Comparison of ENCODE assay signal across 1 cellular context in genomic region chr9:71355884-71356283, GRCh38.
TF ChIP-seq lines count a peak whose summit lies in the region.

No MANE protein-coding gene starts in this region.

TF ChIP-seq in GM23338, 12 proteins besides CTCF, POLR2A, EP300 and RAD21 (continued from another document):
- TF ChIP-seq REST (IDR thresholded peaks at IDR 0.05; ENCODE audit: unreplicated experiment) (no peak), POLR2AphosphoS5 (IDR thresholded peaks at IDR 0.05; ENCODE audit: low read depth) (no peak), ZNF331 (CRISPR knock-in tag; IDR thresholded peaks at IDR 0.05; ENCODE audit: low read depth) (no peak), ZNF462 (CRISPR knock-in tag; IDR thresholded peaks at IDR 0.05) (no peak), NANOG (IDR thresholded peaks at IDR 0.05; ENCODE audit: borderline replicate concordance) (no peak), EZH2phosphoT487 (IDR thresholded peaks at IDR 0.05; ENCODE audit: unreplicated experiment) (no peak), ZNF114 (CRISPR knock-in tag; IDR thresholded peaks at IDR 0.05) (no peak), CREB1 (CRISPR knock-in tag; IDR thresholded peaks at IDR 0.05; ENCODE audit: low read depth) (no peak)
TF ChIP-seq in GM23338: peak in this region for 0.
